8 cellular contexts compared by ENCODE assay signal in the genomic region with DNA sequence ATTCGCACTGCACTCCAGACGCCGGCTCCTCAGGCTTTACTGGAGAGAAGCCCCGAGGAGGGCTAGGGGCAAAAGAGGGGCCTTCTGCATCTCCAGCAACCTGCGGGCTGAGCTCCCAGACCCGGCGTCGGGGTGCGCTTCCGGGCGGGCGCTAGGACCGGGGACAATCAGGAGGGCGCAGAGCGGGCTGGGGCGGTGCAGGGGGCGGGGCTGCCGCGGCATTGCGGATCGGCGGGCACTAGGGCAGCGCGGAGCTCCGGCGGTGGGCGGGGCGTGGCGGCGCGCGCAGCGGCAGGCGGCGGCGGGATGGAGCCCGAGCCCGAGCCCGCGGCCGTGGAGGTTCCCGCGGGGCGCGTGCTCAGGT. TPM values are rescaled to one million over a fixed set of nuclear protein-coding genes. Genes with fewer than 3 reads are reported as not detected.
DNase-seq lines count a peak whose midpoint lies in the region; ATAC-seq and TF ChIP-seq lines count a peak whose summit lies in the region.

A gene (plus strand): TSS at position 274 of the 364 bp plus-strand sequence. CDS start 33 bp downstream, at position 307.

- H3K27ac ChIP-seq in DND-41 (ENCODE audit: low read length) = peak within 1 kb of the TSS; percentile 66

- DNase-seq in DND-41 = peak; percentile 96
- peak; percentile 50 for DNase-seq in GOT3 (lab: John Stamatoyannopoulos, UW)
- peak; percentile 87 for DNase-seq in M059J (ENCODE audit: low read depth)
- DNase-seq in SHP77 treated with DMSO at 0.1 percent for 48 hours (lab: John Stamatoyannopoulos, UW) = peak; percentile 80
- DNase-seq in activated effector memory CD4-positive, alpha-beta T cell treated with Interleukin-2 at 50 U/mL for 16 hours = peak; percentile 95
- DNase-seq in fibroblast of pulmonary artery (ENCODE audit: low read depth) = peak; percentile 89

- no peaks in the 10 kb centered on the region for H3K27me3 ChIP-seq in DND-41 (ENCODE audit: insufficient read depth, low read length, poor library complexity)

- TF ChIP-seq CTCF in DND-41 (IDR thresholded peaks at IDR 0.05; ENCODE audit: borderline replicate concordance, extremely low read depth, low read length, poor library complexity, severe bottlenecking) (no peak), fibroblast of pulmonary artery (IDR thresholded peaks at IDR 0.05; ENCODE audit: low read length, missing control alignments) (no peak), nephron (IDR thresholded peaks at IDR 0.05; ENCODE audit: unreplicated experiment in 3 of 3) (no peak)

- H3K9me3 ChIP-seq in DND-41 (ENCODE audit: insufficient read depth, low read length, severe bottlenecking) = no peaks in the 10 kb centered on the region

- peak within 1 kb of the TSS; percentile 92 for H3K4me2 ChIP-seq in DND-41 (ENCODE audit: insufficient read depth, low read length)

- H3K79me2 ChIP-seq in DND-41 (ENCODE audit: insufficient read depth, low read length) = peaks cover 41% of the 10 kb centered on the region

- H3K4me3 ChIP-seq in DND-41 (ENCODE audit: low read depth in 1 of 2, low read length in 2 of 2) (peak within 1 kb of the TSS; percentile 67 to 88), fibroblast of pulmonary artery (replicated peaks; ENCODE audit: low read depth, low read length) (peak within 1 kb of the TSS; percentile 72)

- H3K4me1 ChIP-seq in DND-41 (ENCODE audit: insufficient read depth, low read length) = peaks cover 53% of the 10 kb centered on the region

- peaks cover 22% of the 10 kb centered on the region for H3K36me3 Mint-ChIP-seq in nephron (ENCODE audit: low read depth)
- H3K36me3 Mint-ChIP-seq in stimulated activated naive CD8-positive, alpha-beta T cell treated with anti-CD3 and anti-CD28 coated beads, Interleukin-15, Interleukin-2, amounts not matched to agents 100 ng/mL and 50 ng/mL, for 24 hours (ENCODE audit: low read depth) = peaks cover 22% of the 10 kb centered on the region

- peaks cover 32% of the 10 kb centered on the region for H4K20me1 ChIP-seq in DND-41 (ENCODE audit: insufficient read depth, low read length)

- peak within 1 kb of the TSS in 2 of 3 experiments; percentile 9 to 33 for H3K27ac Mint-ChIP-seq in nephron
- peak within 1 kb of the TSS; percentile 55 for H3K27ac Mint-ChIP-seq in stimulated activated naive CD8-positive, alpha-beta T cell treated with anti-CD3 and anti-CD28 coated beads, Interleukin-15, Interleukin-2, amounts not matched to agents 100 ng/mL and 50 ng/mL, for 24 hours

- H3K9ac ChIP-seq in DND-41 (ENCODE audit: low read depth, low read length) = peak within 1 kb of the TSS; percentile 79

- H2AFZ ChIP-seq in DND-41 (ENCODE audit: low read depth, low read length) = peak within 1 kb of the TSS; percentile 86

- H3K27me3 Mint-ChIP-seq in nephron (ENCODE audit: low read depth) = no peaks in the 10 kb centered on the region
- H3K27me3 Mint-ChIP-seq in stimulated activated naive CD8-positive, alpha-beta T cell treated with anti-CD3 and anti-CD28 coated beads, Interleukin-15, Interleukin-2, amounts not matched to agents 100 ng/mL and 50 ng/mL, for 24 hours = no peaks in the 10 kb centered on the region

- H3K9me3 Mint-ChIP-seq in nephron = no peaks in the 10 kb centered on the region
- no peaks in the 10 kb centered on the region for H3K9me3 Mint-ChIP-seq in stimulated activated naive CD8-positive, alpha-beta T cell treated with anti-CD3 and anti-CD28 coated beads, Interleukin-15, Interleukin-2, amounts not matched to agents 100 ng/mL and 50 ng/mL, for 24 hours

- ATAC-seq in DND-41 (ENCODE audit: insufficient read depth, low read depth) = peak; percentile 82

- peaks cover 48% of the 10 kb centered on the region for H3K36me3 ChIP-seq in DND-41 (ENCODE audit: insufficient read depth, low read length)

- H3K4me3 Mint-ChIP-seq in nephron = peak within 1 kb of the TSS; percentile 88 to 90 (median 89)
- peak within 1 kb of the TSS; percentile 90 for H3K4me3 Mint-ChIP-seq in stimulated activated naive CD8-positive, alpha-beta T cell treated with anti-CD3 and anti-CD28 coated beads, Interleukin-15, Interleukin-2, amounts not matched to agents 100 ng/mL and 50 ng/mL, for 24 hours

- H3K4me1 Mint-ChIP-seq in nephron = peaks cover 35% of the 10 kb centered on the region
- peaks cover 19% of the 10 kb centered on the region for H3K4me1 Mint-ChIP-seq in stimulated activated naive CD8-positive, alpha-beta T cell treated with anti-CD3 and anti-CD28 coated beads, Interleukin-15, Interleukin-2, amounts not matched to agents 100 ng/mL and 50 ng/mL, for 24 hours (ENCODE audit: low read depth)

RNA-seq across cellular contexts. Expression of the gene that starts here (rescaled TPM):
- total RNA-seq in M059J (2014; rRNA removed; shearing (Covaris generic)) = 14.9 and 22.7 TPM in 2 replicates

Comparison
In these comparisons a context has a peak if more than half of its experiments do, and no peak if none do; other contexts are left out.
1. Peak in every context shown above with its lines: DNase-seq, ATAC-seq, H3K4me3 ChIP-seq and H3K27ac ChIP-seq.